8 cellular contexts compared by ENCODE assay signal in genomic region chr3:143644370-143645089, GRCh38.
DNase-seq lines count a peak whose midpoint lies in the region; ATAC-seq and TF ChIP-seq lines count a peak whose summit lies in the region.

No MANE protein-coding gene starts in this region.

- H3K36me3 ChIP-seq in IMR-90 (ENCODE audit: control insufficient read depth, insufficient read depth, low read length) (no peaks in the 10 kb centered on the region), PC-9 (ENCODE audit: low read depth) (no peaks in the 10 kb centered on the region), lower lobe of right lung (no peaks in the 10 kb centered on the region)

- no peak overlapping the region for H3K4ac ChIP-seq in IMR-90 (ENCODE audit: low read depth, low read length)

- H2BK15ac ChIP-seq in IMR-90 (ENCODE audit: low read depth, low read length) = no peak overlapping the region

- in situ Hi-C loops in IMR-90 (cut with MboI; ENCODE audit: low sequenced_read_pairs) = no loop called here

- H3F3A ChIP-seq in PC-9 (ENCODE audit: insufficient read depth, low read depth) = no peaks in the 10 kb centered on the region

- no TSS peak for BruUV-seq in IMR-90 (replicated peaks; lab: Mats Ljungman, UMichigan)
- BruUV-seq in PC-9 (replicated peaks; lab: Mats Ljungman, UMichigan) = no TSS peak

- H3K18ac ChIP-seq in IMR-90 (ENCODE audit: low read depth, low read length) = no peak overlapping the region

- TF ChIP-seq RAD21 in IMR-90 (IDR thresholded peaks at IDR 0.05; ENCODE audit: low read length) = peak; percentile 73

- H3K79me1 ChIP-seq in IMR-90 (ENCODE audit: low read depth in 1 of 2, low read length in 2 of 2) = no peaks in the 10 kb centered on the region

- no peak overlapping the region for H4K8ac ChIP-seq in IMR-90 (ENCODE audit: low read depth in 2 of 2, low read length in 2 of 2)

- H3K27me3 ChIP-seq in IMR-90 (ENCODE audit: control insufficient read depth, insufficient read depth, low read length) = no peaks in the 10 kb centered on the region
- no peaks in the 10 kb centered on the region for H3K27me3 ChIP-seq in PC-9 (ENCODE audit: insufficient read depth, low read depth)
- H3K27me3 ChIP-seq in lower lobe of right lung (ENCODE audit: low read depth) = no peaks in the 10 kb centered on the region

- H2BK5ac ChIP-seq in IMR-90 (ENCODE audit: low read depth, low read length, poor library complexity, severe bottlenecking) = no peak overlapping the region

- H3K9ac ChIP-seq in IMR-90 (ENCODE audit: low read depth, low read length) = no peak overlapping the region

- H3K56ac ChIP-seq in IMR-90 (ENCODE audit: extremely low read depth, insufficient read depth, low read length) = no peak overlapping the region

- ATAC-seq in IMR-90 (ENCODE audit: low read depth) (peak; percentile 91), lower lobe of right lung (peak; percentile 92 to 95), HG03280 (IDR thresholded peaks at IDR 0.05; ENCODE audit: unreplicated experiment) (no peak)

- H4K91ac ChIP-seq in IMR-90 (ENCODE audit: insufficient read depth, low read depth, low read length) = no peak overlapping the region

- H4K20me1 ChIP-seq in IMR-90 (ENCODE audit: insufficient read depth, low read length) (no peaks in the 10 kb centered on the region), PC-9 (ENCODE audit: insufficient read depth) (no peaks in the 10 kb centered on the region)

- peak; percentile 5 for DNase-seq in stimulated activated CD4-positive, alpha-beta T cell treated with anti-CD3 and anti-CD28 coated beads, Interleukin-4, amount 100 ng/mL, for 24 hours
- no peak for DNase-seq in stimulated activated CD4-positive, alpha-beta T cell treated with anti-CD3 and anti-CD28 coated beads, Interleukin-4, amount 100 ng/mL, for 4 hours
- DNase-seq in IMR-90 (peak; percentile 59), PC-9 (peak in 1 of 2 experiments; percentile 51), dermis blood vessel endothelial cell (peak; percentile 91), lower lobe of right lung (peak; percentile 56), ureter (ENCODE audit: low spot score) (peak; percentile 76)

- no peak overlapping the region for H3K14ac ChIP-seq in IMR-90 (replicated peaks; ENCODE audit: low read depth, low read length)

- intact Hi-C loops in IMR-90 (cut with micrococcal nuclease) = loop anchor here (1.0 to 10.0 kb wide), 2 partner anchors 524 to 600 kb away; no protein-coding TSS in a partner anchor
- intact Hi-C loops in PC-9 (cut with micrococcal nuclease; ENCODE audit: unreplicated experiment) = loop anchor here (5.0 kb wide), 1 partner anchor 582 kb away; no protein-coding TSS in a partner anchor
- intact Hi-C loops in lower lobe of right lung (cut with DNase I) = no loop called here

- H3K4me1 ChIP-seq in IMR-90 (ENCODE audit: control insufficient read depth, insufficient read depth, low read length) = no peaks in the 10 kb centered on the region
- no peaks in the 10 kb centered on the region for H3K4me1 ChIP-seq in PC-9 (replicated peaks; ENCODE audit: insufficient read depth)
- H3K4me1 ChIP-seq in lower lobe of right lung = no peaks in the 10 kb centered on the region

- H3K9me3 ChIP-seq in IMR-90 (ENCODE audit: control insufficient read depth, insufficient read depth, low read length) (no peaks in the 10 kb centered on the region), PC-9 (ENCODE audit: insufficient read depth, low read depth) (no peaks in the 10 kb centered on the region), lower lobe of right lung (no peaks in the 10 kb centered on the region)

- no peaks in the 10 kb centered on the region for H3K9me2 ChIP-seq in PC-9 (ENCODE audit: insufficient read depth)

- H2AK5ac ChIP-seq in IMR-90 (ENCODE audit: low read depth, low read length) = no peak overlapping the region

- 89% methylated on average over 3 of the region's 4 CpGs; no CpG with 5 or more reads in 1 of the 2 experiments for WGBS in IMR-90 (ENCODE audit: extremely low coverage in 2 of 2, insufficient read length in 1 of 2), 2 experiments

- H3K4me2 ChIP-seq in IMR-90 (ENCODE audit: low read depth, low read length) (no peak overlapping the region), PC-9 (no peak overlapping the region)

- H2AFZ ChIP-seq in IMR-90 (replicated peaks; ENCODE audit: low read length, poor library complexity) (peak overlapping the region; percentile 10), PC-9 (no peak overlapping the region)

- H2BK120ac ChIP-seq in IMR-90 (ENCODE audit: low read depth, low read length) = no peak overlapping the region

- no peak overlapping the region for H4K5ac ChIP-seq in IMR-90 (ENCODE audit: low read depth, low read length)

- no peak overlapping the region for H2AK9ac ChIP-seq in IMR-90 (replicated peaks; ENCODE audit: low read depth, low read length, poor library complexity)

- H3K9me1 ChIP-seq in IMR-90 (ENCODE audit: insufficient read depth, low read length) = no peaks in the 10 kb centered on the region

- CTCF ChIA-PET in IMR-90 (lab: Yijun Ruan, JAX) (interaction anchor here (0.6 to 1.6 kb wide), 5 partner anchors 11 to 546 kb away, joined by 3 to 9 read pairs (median 4); no protein-coding TSS in a partner anchor), PC-9 (lab: Charles Lee) (interaction anchor here (0.7 kb wide), 1 partner anchor 500 kb away, joined by 5 read pairs; no protein-coding TSS in a partner anchor)

- POLR2A ChIA-PET in IMR-90 (lab: Charles Lee; ENCODE audit: unreplicated experiment) = no interaction called here
- POLR2A ChIA-PET in PC-9 (lab: Charles Lee; ENCODE audit: unreplicated experiment) = interaction anchor here (0.9 kb wide), 1 partner anchor 35 kb away, joined by 8 read pairs; no protein-coding TSS in a partner anchor

- H2BK20ac ChIP-seq in IMR-90 (ENCODE audit: low read depth, low read length) = no peak overlapping the region

- dilution Hi-C loops in IMR-90 (cut with HindIII; ENCODE audit: low sequenced_read_pairs, unreplicated experiment) = no loop called here

- TF ChIP-seq CTCF in IMR-90 (conservative IDR thresholded peaks at IDR 0.05; ENCODE audit: low read depth, low read length) = peak; percentile 51
- peak; percentile 61 for TF ChIP-seq CTCF in PC-9 (conservative IDR thresholded peaks at IDR 0.05)
- TF ChIP-seq CTCF in lower lobe of right lung (IDR thresholded peaks at IDR 0.05) = peak; percentile 67

- H3K23ac ChIP-seq in IMR-90 (ENCODE audit: low read depth, low read length) = no peak overlapping the region

- no peak for TF ChIP-seq POLR2A in IMR-90 (IDR thresholded peaks at IDR 0.05; ENCODE audit: low read depth, low read length)

- no peak overlapping the region for H3K4me3 ChIP-seq in IMR-90 (ENCODE audit: insufficient read depth, low read depth, low read length)
- no peak overlapping the region for H3K4me3 ChIP-seq in PC-9
- no peak overlapping the region for H3K4me3 ChIP-seq in lower lobe of right lung

- H3K27ac ChIP-seq in IMR-90 (ENCODE audit: insufficient read depth, low read length) (no peak overlapping the region), PC-9 (no peak overlapping the region), lower lobe of right lung (no peak overlapping the region)

- no peaks in the 10 kb centered on the region for H3K79me2 ChIP-seq in PC-9 (ENCODE audit: low read depth)

TF ChIP-seq in IMR-90, 13 proteins besides CTCF, POLR2A, EP300 and RAD21:
- TF ChIP-seq, protein P1, sequence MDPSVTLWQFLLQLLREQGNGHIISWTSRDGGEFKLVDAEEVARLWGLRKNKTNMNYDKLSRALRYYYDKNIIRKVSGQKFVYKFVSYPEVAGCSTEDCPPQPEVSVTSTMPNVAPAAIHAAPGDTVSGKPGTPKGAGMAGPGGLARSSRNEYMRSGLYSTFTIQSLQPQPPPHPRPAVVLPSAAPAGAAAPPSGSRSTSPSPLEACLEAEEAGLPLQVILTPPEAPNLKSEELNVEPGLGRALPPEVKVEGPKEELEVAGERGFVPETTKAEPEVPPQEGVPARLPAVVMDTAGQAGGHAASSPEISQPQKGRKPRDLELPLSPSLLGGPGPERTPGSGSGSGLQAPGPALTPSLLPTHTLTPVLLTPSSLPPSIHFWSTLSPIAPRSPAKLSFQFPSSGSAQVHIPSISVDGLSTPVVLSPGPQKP (IDR thresholded peaks at IDR 0.05; ENCODE audit: borderline replicate concordance, low read depth, low read length) = no peak
- TF ChIP-seq MXI1 (IDR thresholded peaks at IDR 0.05; ENCODE audit: borderline replicate concordance, low read depth, low read length) (no peak), RCOR1 (IDR thresholded peaks at IDR 0.05; ENCODE audit: insufficient replicate concordance, low read length) (no peak), SMC3 (IDR thresholded peaks at IDR 0.05; ENCODE audit: low read depth, low read length) (peak; percentile 60), MAFK (IDR thresholded peaks at IDR 0.05; ENCODE audit: low read depth, low read length) (no peak), RFX5 (IDR thresholded peaks at IDR 0.05; ENCODE audit: low read depth, low read length) (no peak), BHLHE40 (IDR thresholded peaks at IDR 0.05; ENCODE audit: low read depth, low read length) (no peak)
TF ChIP-seq in IMR-90: peak in this region for 1.

Comparison
In these comparisons a context has a peak if more than half of its experiments do, and no peak if none do; other contexts are left out.
1. DNase-seq: peak in stimulated activated CD4-positive, alpha-beta T cell treated with anti-CD3 and anti-CD28 coated beads, Interleukin-4, amount 100 ng/mL, for 24 hours (single experiment), IMR-90 (single experiment), dermis blood vessel endothelial cell (single experiment), lower lobe of right lung (single experiment) and ureter (single experiment); none in stimulated activated CD4-positive, alpha-beta T cell treated with anti-CD3 and anti-CD28 coated beads, Interleukin-4, amount 100 ng/mL, for 4 hours (0 of 2).
2. Peak in every context shown above with its lines, with median percentiles within 50 percentile points of each other: CTCF ChIP-seq.